8 cellular contexts compared by ENCODE assay signal in the genomic region with DNA sequence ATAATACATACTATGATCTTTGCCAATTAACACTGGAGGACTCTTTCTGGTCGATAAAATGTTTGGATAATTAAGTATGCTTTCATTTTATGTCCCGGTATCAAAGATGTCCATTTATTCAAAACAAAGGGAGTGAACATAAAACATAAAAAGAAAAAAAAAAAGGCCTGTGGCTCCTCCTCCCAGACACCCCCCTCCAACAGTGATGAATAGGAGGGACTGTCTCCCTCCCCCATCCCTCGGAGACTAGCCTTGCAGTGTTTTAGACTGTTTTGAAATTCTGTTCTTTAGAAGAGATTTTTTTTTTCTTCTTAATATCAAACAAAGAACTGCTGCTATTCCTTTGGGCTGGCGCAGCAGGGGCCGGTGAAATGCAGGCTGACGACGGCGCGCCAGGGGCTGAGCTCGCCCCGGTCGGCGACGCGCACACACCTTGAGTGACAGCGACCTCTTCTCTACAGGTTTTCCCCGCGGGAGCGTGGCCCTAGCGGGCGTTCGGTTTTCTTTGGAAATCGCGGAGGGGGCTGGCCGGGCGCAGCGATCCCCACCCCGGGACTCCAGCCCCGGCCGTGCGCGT. TPM values are rescaled to one million over a fixed set of nuclear protein-coding genes. Genes with fewer than 3 reads are reported as not detected.
DNase-seq lines count a peak whose midpoint lies in the region; ATAC-seq, FAIRE-seq and TF ChIP-seq lines count a peak whose summit lies in the region.

A gene with protein sequence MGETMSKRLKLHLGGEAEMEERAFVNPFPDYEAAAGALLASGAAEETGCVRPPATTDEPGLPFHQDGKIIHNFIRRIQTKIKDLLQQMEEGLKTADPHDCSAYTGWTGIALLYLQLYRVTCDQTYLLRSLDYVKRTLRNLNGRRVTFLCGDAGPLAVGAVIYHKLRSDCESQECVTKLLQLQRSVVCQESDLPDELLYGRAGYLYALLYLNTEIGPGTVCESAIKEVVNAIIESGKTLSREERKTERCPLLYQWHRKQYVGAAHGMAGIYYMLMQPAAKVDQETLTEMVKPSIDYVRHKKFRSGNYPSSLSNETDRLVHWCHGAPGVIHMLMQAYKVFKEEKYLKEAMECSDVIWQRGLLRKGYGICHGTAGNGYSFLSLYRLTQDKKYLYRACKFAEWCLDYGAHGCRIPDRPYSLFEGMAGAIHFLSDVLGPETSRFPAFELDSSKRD (plus strand): TSS at position 235 of the 577 bp plus-strand sequence. CDS start 689 bp downstream, outside the sequence.

- H3K9me3 ChIP-seq in T-helper 17 cell (ENCODE audit: control insufficient read depth, low read length, poor library complexity, severe bottlenecking) = no peaks in the 10 kb centered on the region
- no peaks in the 10 kb centered on the region for H3K9me3 ChIP-seq in ectodermal cell (ENCODE audit: control insufficient read depth, low read length)

- peak; percentile 28 for ATAC-seq in T-helper 17 cell

- peaks cover 12% of the 10 kb centered on the region for H3K79me2 ChIP-seq in mesendoderm (ENCODE audit: control insufficient read depth, insufficient read depth, low read length)

- peak within 1 kb of the TSS; percentile 97 for H3K27ac Mint-ChIP-seq in T-helper 17 cell

- H3K36me3 Mint-ChIP-seq in T-helper 17 cell (ENCODE audit: low read depth) = peaks cover 3% of the 10 kb centered on the region

- no peak within 1 kb of the TSS for H2AK5ac ChIP-seq in mesendoderm (ENCODE audit: low read length)

- peak within 1 kb of the TSS; percentile 82 for H3K4ac ChIP-seq in mesendoderm (ENCODE audit: low read depth, low read length)

- H2BK120ac ChIP-seq in mesendoderm (ENCODE audit: low read depth, low read length) = peak within 1 kb of the TSS; percentile 49

- H3K56ac ChIP-seq in mesendoderm (ENCODE audit: low read length) = peak within 1 kb of the TSS; percentile 98

- H3K4me1 Mint-ChIP-seq in T-helper 17 cell = peaks cover 23% of the 10 kb centered on the region

- H3K4me1 ChIP-seq in ectodermal cell (ENCODE audit: control insufficient read depth, insufficient read depth, low read length) = peaks cover 8% of the 10 kb centered on the region
- H3K4me1 ChIP-seq in mesendoderm (ENCODE audit: control insufficient read depth, low read depth, low read length) = peaks cover 2% of the 10 kb centered on the region

- H3K36me3 ChIP-seq in ectodermal cell (ENCODE audit: control insufficient read depth, insufficient read depth, low read length) (no peaks in the 10 kb centered on the region), mesendoderm (ENCODE audit: control insufficient read depth, insufficient read depth, low read length) (no peaks in the 10 kb centered on the region)

- no peak for TF ChIP-seq CTCF in GM12865 (IDR thresholded peaks at IDR 0.05; ENCODE audit: insufficient read depth, low read depth, low read length, missing control alignments)

- H3K27ac ChIP-seq in ectodermal cell (ENCODE audit: insufficient read depth, low read depth, low read length, poor library complexity, severe bottlenecking) (peak within 1 kb of the TSS; percentile 98), mesendoderm (ENCODE audit: low read depth, low read length) (peak within 1 kb of the TSS; percentile 99)

- no peak for FAIRE-seq in H54 (lab: Jason Lieb, UNC)

- 0% methylated on average over 29 of the region's 32 CpGs for WGBS in ectodermal cell, 2 experiments
- WGBS in mesendoderm (ENCODE audit: extremely low coverage, insufficient coverage, low lambda C conversion rate) = no CpG with 5 or more reads among the region's 32 CpGs

- H2BK15ac ChIP-seq in mesendoderm (replicated peaks; ENCODE audit: low read depth) = no peak within 1 kb of the TSS

- H3K27me3 ChIP-seq in ectodermal cell (ENCODE audit: control insufficient read depth, insufficient read depth, low read length, poor library complexity, severe bottlenecking) (no peaks in the 10 kb centered on the region), mesendoderm (ENCODE audit: insufficient read depth, low read length, poor library complexity) (no peaks in the 10 kb centered on the region)

- H2BK5ac ChIP-seq in mesendoderm (ENCODE audit: low read length) = peak within 1 kb of the TSS; percentile 86

- DNase-seq in GM12865 (ENCODE audit: low read depth) = no peak
- DNase-seq in H54 (ENCODE audit: insufficient read length, low spot score) = peak; percentile 76
- DNase-seq in LHCN-M2 (ENCODE audit: low read depth) = peak; percentile 64
- no peak for DNase-seq in T-helper 17 cell
- DNase-seq in mesendoderm = no peak
- peak; percentile 59 for DNase-seq in stimulated activated naive CD4-positive, alpha-beta T cell treated with Interleukin-2 at 50 U/mL for 16 hours (lab: John Stamatoyannopoulos, UW)
- no peak for DNase-seq in NCI-H187 treated with DMSO at 0.1 percent for 48 hours (lab: John Stamatoyannopoulos, UW)

- H3K4me3 ChIP-seq in GM12865 (ENCODE audit: low read depth, low read length) (peak within 1 kb of the TSS; percentile 82), ectodermal cell (ENCODE audit: insufficient read depth, low read depth, low read length) (peak within 1 kb of the TSS; percentile 100), mesendoderm (ENCODE audit: low read length) (peak within 1 kb of the TSS; percentile 97)

- peak within 1 kb of the TSS; percentile 95 for H3K9ac ChIP-seq in mesendoderm (ENCODE audit: low read length)

- peak within 1 kb of the TSS; percentile 63 for H3K4me2 ChIP-seq in mesendoderm (ENCODE audit: low read length)

- H3K18ac ChIP-seq in mesendoderm (ENCODE audit: low read length) = peak within 1 kb of the TSS; percentile 93

- TF ChIP-seq POLR2A in H54 (IDR thresholded peaks at IDR 0.05; ENCODE audit: low read depth, low read length) = no peak

- H4K5ac ChIP-seq in mesendoderm (ENCODE audit: low read length) = no peak within 1 kb of the TSS

- H3K79me1 ChIP-seq in mesendoderm (ENCODE audit: low read length) = peaks cover 6% of the 10 kb centered on the region

- H3K4me3 Mint-ChIP-seq in T-helper 17 cell = peak within 1 kb of the TSS; percentile 94

- peak within 1 kb of the TSS; percentile 78 for H4K8ac ChIP-seq in mesendoderm (ENCODE audit: low read depth, low read length)

- H3K23ac ChIP-seq in mesendoderm (ENCODE audit: low read length) = peak within 1 kb of the TSS; percentile 17

- H3K27me3 Mint-ChIP-seq in T-helper 17 cell = peaks cover 3% of the 10 kb centered on the region

RNA-seq across cellular contexts. Expression of the gene that starts here (rescaled TPM):
- total RNA-seq in LHCN-M2 (2014; rRNA removed) (22.8 and 23.9 TPM in 2 replicates), T-helper 17 cell (10 to 100 TPM in 1 of 2 donors, 1 to 10 TPM in 1; 6.6 to 11.0 TPM)
- polyA plus RNA-seq in LHCN-M2 (2012) = 37.8 TPM
- 13.7 TPM for polyA plus RNA-seq in ectodermal cell (2013, experiment 1 of 4)
- 17.7 TPM for polyA plus RNA-seq in ectodermal cell (2013, experiment 2 of 4)
- polyA plus RNA-seq in ectodermal cell (2013, experiment 3 of 4) = 10.7 TPM
- polyA plus RNA-seq in ectodermal cell (2013, experiment 4 of 4) = 10.5 TPM
- polyA plus RNA-seq in mesendoderm (2013, experiment 1 of 2) = 22.0 TPM
- 21.4 TPM for polyA plus RNA-seq in mesendoderm (2013, experiment 2 of 2)

Comparison
In these comparisons a context has a peak if more than half of its experiments do, and no peak if none do; other contexts are left out.
1. DNase-seq: peak in H54 (single experiment), LHCN-M2 (single experiment) and stimulated activated naive CD4-positive, alpha-beta T cell treated with Interleukin-2 at 50 U/mL for 16 hours (single experiment); none in GM12865 (single experiment), T-helper 17 cell (0 of 3), mesendoderm (single experiment) and NCI-H187 treated with DMSO at 0.1 percent for 48 hours (single experiment).
2. Peak in every context shown above with its lines, with median percentiles within 50 percentile points of each other: H3K4me3 ChIP-seq.